8 cellular contexts compared by ENCODE assay signal in genomic region chrX:37684918-37685317, GRCh38. TPM values are rescaled to one million over a fixed set of nuclear protein-coding genes. Genes with fewer than 3 reads are reported as not detected.
DNase-seq lines count a peak whose midpoint lies in the region; ATAC-seq, FAIRE-seq and TF ChIP-seq lines count a peak whose summit lies in the region.

No MANE protein-coding gene starts in this region.

- H3K27me3 Mint-ChIP-seq in astrocyte (ENCODE audit: low read depth, unreplicated experiment): no peaks in the 10 kb centered on the region

- no peak overlapping the region for H2AFZ ChIP-seq in astrocyte (ENCODE audit: low read depth, low read length)

- no peaks in the 10 kb centered on the region for H3K79me2 ChIP-seq in astrocyte (ENCODE audit: insufficient read depth, low read length)

- DNase-seq in astrocyte (ENCODE audit: low read depth) (no peak), T-helper 9 cell (no peak), UCSD-AML1 (lab: John Stamatoyannopoulos, UW; ENCODE audit: unreplicated experiment) (no peak), foreskin keratinocyte (no peak)

- no peaks in the 10 kb centered on the region for H4K20me1 ChIP-seq in BLaER1 treated with 17β-estradiol and CSF1 and Interleukin-3, amounts not matched to agents 10 nM and 100 nM
- no peaks in the 10 kb centered on the region for H4K20me1 ChIP-seq in astrocyte (ENCODE audit: insufficient read depth, low read length)

- peak overlapping the region; percentile 54 for H3K4me3 Mint-ChIP-seq in astrocyte (ENCODE audit: unreplicated experiment)

- no peaks in the 10 kb centered on the region for H3K36me3 Mint-ChIP-seq in astrocyte (ENCODE audit: low read depth, unreplicated experiment)

- peak overlapping the region in 7 of 10 experiments; percentile 47 to 67 (median 56); a peak in 9 of 20 replicates for H3K4me3 ChIP-seq in BLaER1 treated with 17β-estradiol and CSF1 and Interleukin-3, amounts not matched to agents 10 nM and 100 nM
- H3K4me3 ChIP-seq in HUES6 (ENCODE audit: low read depth, low read length) (peak overlapping the region; percentile 68; the same call in 1 of the 2 replicates), astrocyte (ENCODE audit: insufficient read depth, low read depth, low read length) (no peak overlapping the region), muscle layer of duodenum (ENCODE audit: low read depth in 1 of 2, low read length in 2 of 2) (peak overlapping the region; percentile 2 to 53)

- no peak overlapping the region for H3K27ac ChIP-seq in BLaER1 treated with 17β-estradiol and CSF1 and Interleukin-3, amounts not matched to agents 10 nM and 100 nM
- H3K27ac ChIP-seq in HUES6 (ENCODE audit: low read depth, low read length) (peak overlapping the region; percentile 26; the same call in 1 of the 2 replicates), astrocyte (ENCODE audit: low read depth, low read length) (no peak overlapping the region), muscle layer of duodenum (ENCODE audit: low read length) (peak overlapping the region; percentile 86), foreskin keratinocyte (no peak overlapping the region)

- peaks cover 0 to 6% (median 0%) of the 10 kb centered on the region in 11 experiments; a peak in 7 of 22 replicates for H3K9me3 ChIP-seq in BLaER1 treated with 17β-estradiol and CSF1 and Interleukin-3, amounts not matched to agents 10 nM and 100 nM (replicated peaks in 1 of 11)
- H3K9me3 ChIP-seq in HUES6 (ENCODE audit: control insufficient read depth, insufficient read depth, low read depth, low read length) (no peaks in the 10 kb centered on the region), astrocyte (ENCODE audit: insufficient read depth, low read depth, low read length) (no peaks in the 10 kb centered on the region), muscle layer of duodenum (ENCODE audit: control insufficient read depth in 1 of 2, low read length in 2 of 2) (no peaks in the 10 kb centered on the region)

- H3K36me3 ChIP-seq in BLaER1 treated with 17β-estradiol and CSF1 and Interleukin-3, amounts not matched to agents 10 nM and 100 nM: no peaks in the 10 kb centered on the region
- no peaks in the 10 kb centered on the region for H3K36me3 ChIP-seq in HUES6 (ENCODE audit: control insufficient read depth, insufficient read depth, low read length)
- no peaks in the 10 kb centered on the region for H3K36me3 ChIP-seq in astrocyte (ENCODE audit: insufficient read depth, low read length)
- no peaks in the 10 kb centered on the region for H3K36me3 ChIP-seq in muscle layer of duodenum (ENCODE audit: control insufficient read depth in 1 of 2, insufficient read depth in 2 of 2, low read length in 2 of 2)

- ATAC-seq in HG03460 (IDR thresholded peaks at IDR 0.05; ENCODE audit: unreplicated experiment): no peak
- ATAC-seq in foreskin keratinocyte: no peak

- H3K27me3 ChIP-seq in BLaER1 treated with 17β-estradiol and CSF1 and Interleukin-3, amounts not matched to agents 10 nM and 100 nM: peaks cover 7 to 20% (median 10%) of the 10 kb centered on the region in 11 experiments
- H3K27me3 ChIP-seq in HUES6 (ENCODE audit: control insufficient read depth, insufficient read depth, low read length) (peaks cover 33% of the 10 kb centered on the region), astrocyte (ENCODE audit: insufficient read depth, low read length) (no peaks in the 10 kb centered on the region), muscle layer of duodenum (ENCODE audit: low read depth, low read length) (no peaks in the 10 kb centered on the region), foreskin keratinocyte (no peaks in the 10 kb centered on the region)

- no peaks in the 10 kb centered on the region for H3K4me1 Mint-ChIP-seq in astrocyte (ENCODE audit: low read depth, unreplicated experiment)

- peaks cover 0 to 6% (median 0%) of the 10 kb centered on the region in 10 experiments; a peak in 2 of 20 replicates for H3K4me1 ChIP-seq in BLaER1 treated with 17β-estradiol and CSF1 and Interleukin-3, amounts not matched to agents 10 nM and 100 nM
- H3K4me1 ChIP-seq in HUES6 (ENCODE audit: control insufficient read depth, insufficient read depth, low read length): peaks cover 17% of the 10 kb centered on the region
- H3K4me1 ChIP-seq in astrocyte (ENCODE audit: insufficient read depth, low read length): peaks cover 2% of the 10 kb centered on the region
- H3K4me1 ChIP-seq in muscle layer of duodenum (ENCODE audit: control insufficient read depth in 1 of 2, insufficient read depth in 2 of 2, low read length in 2 of 2): peaks cover 0 to 6% of the 10 kb centered on the region in 2 donors
- H3K4me1 ChIP-seq in foreskin keratinocyte: no peaks in the 10 kb centered on the region

- peak overlapping the region; percentile 53 for H3K27ac Mint-ChIP-seq in astrocyte (ENCODE audit: unreplicated experiment)

- TF ChIP-seq CTCF in astrocyte (IDR thresholded peaks at IDR 0.05; ENCODE audit: insufficient read depth, low read depth, low read length) (no peak), foreskin keratinocyte (conservative IDR thresholded peaks at IDR 0.05) (no peak)

- no peak for FAIRE-seq in astrocyte (lab: Jason Lieb, UNC)

- peak overlapping the region; percentile 50 to 80 (median 72); a peak in 19 of 22 replicates for H3K4me2 ChIP-seq in BLaER1 treated with 17β-estradiol and CSF1 and Interleukin-3, amounts not matched to agents 10 nM and 100 nM
- H3K4me2 ChIP-seq in astrocyte (ENCODE audit: low read length): peak overlapping the region; percentile 85

- H3K9me3 Mint-ChIP-seq in astrocyte (ENCODE audit: unreplicated experiment): no peaks in the 10 kb centered on the region

- H3K9ac ChIP-seq in BLaER1 treated with 17β-estradiol and CSF1 and Interleukin-3, amounts not matched to agents 10 nM and 100 nM: 0 out of 22 replicates have a peak overlapping the region, but pooled peaks of 1 of the 11 experiments have one; percentile 56
- peak overlapping the region; percentile 3 for H3K9ac ChIP-seq in HUES6 (ENCODE audit: low read length)
- H3K9ac ChIP-seq in astrocyte (ENCODE audit: low read length): no peak overlapping the region

RNA-seq across cellular contexts. Expression of gene XK, which starts 0.7 kb away (rescaled TPM):
- 0.17 and 0.25 TPM in 2 replicates for total RNA-seq in astrocyte
- 0.21 and 0.24 TPM in 2 replicates for total RNA-seq in foreskin keratinocyte
- polyA plus RNA-seq in foreskin keratinocyte: 0.07 and 0.09 TPM in 2 replicates

Comparison
In these comparisons a context has a peak if more than half of its experiments do, and no peak if none do; other contexts are left out.
1. H3K27ac ChIP-seq: peak in HUES6 (single experiment) and muscle layer of duodenum (single experiment); none in BLaER1 treated with 17β-estradiol and CSF1 and Interleukin-3, amounts not matched to agents 10 nM and 100 nM (0 of 11), astrocyte (single experiment) and foreskin keratinocyte (single experiment).